In the genomic region with DNA sequence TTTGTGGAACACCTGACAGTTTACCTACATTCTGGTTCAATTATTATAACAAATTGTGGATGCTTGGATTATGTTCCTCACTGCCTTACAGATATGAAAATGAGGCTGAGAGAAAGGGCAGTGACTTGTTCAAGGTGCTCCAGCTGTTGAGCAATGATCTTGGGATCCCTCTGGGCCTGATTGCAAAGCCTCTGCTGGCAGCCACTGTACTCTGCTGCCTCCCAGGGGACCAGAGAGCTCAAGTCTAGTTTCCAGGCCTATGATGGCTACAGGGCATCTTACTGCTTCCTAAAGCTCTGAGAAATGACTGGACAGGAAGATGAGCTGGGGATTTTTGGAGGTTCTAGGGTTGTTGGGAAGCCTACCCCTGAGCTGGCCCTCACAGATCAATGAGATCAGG, we compare ENCODE assay signal across 9 cellular contexts. TPM values are rescaled to one million over a fixed set of nuclear protein-coding genes. Genes with fewer than 3 reads are reported as not detected.
DNase-seq lines count a peak whose midpoint lies in the region; ATAC-seq and TF ChIP-seq lines count a peak whose summit lies in the region.
"Had no signal": no experiment of that assay in that cellular context is flagged by ENCODE, and none has a peak within 500 bp of the region (broad histone marks: within the 10 kb centered on the region; RNA-seq: fewer than 3 reads in every experiment).

No MANE protein-coding gene starts in this region.

- H3K27me3 Mint-ChIP-seq in Calu3 (ENCODE audit: unreplicated experiment) = no peaks in the 10 kb centered on the region
- H3K27me3 Mint-ChIP-seq in natural killer cell treated with Interleukin-12 subunit alpha and Interleukin-12 subunit beta and Interleukin-15 and Interleukin-18, amount 100 ng/mL, for 72 hours = peaks cover 0 to 3% of the 10 kb centered on the region in 2 donors

- BruUV-seq in Calu3 (replicated peaks; lab: Mats Ljungman, UMichigan) = no TSS peak

- CTCF ChIA-PET in Calu3 (lab: Charles Lee) = interaction anchor here (1.4 to 2.1 kb wide), 3 partner anchors 10 to 104 kb away, joined by 8 to 29 read pairs (median 15); a partner anchor contains a TSS

- H3K4me1 ChIP-seq in ovary (ENCODE audit: insufficient read depth) = peaks cover 2% of the 10 kb centered on the region

- H3K9me3 ChIP-seq in ovary = no peaks in the 10 kb centered on the region

- H3K9me3 Mint-ChIP-seq in Calu3 (ENCODE audit: low read depth, unreplicated experiment) = no peaks in the 10 kb centered on the region
- H3K9me3 Mint-ChIP-seq in natural killer cell treated with Interleukin-12 subunit alpha and Interleukin-12 subunit beta and Interleukin-15 and Interleukin-18, amount 100 ng/mL, for 72 hours = peaks cover 3% of the 10 kb centered on the region

- no peak overlapping the region for H3K4me3 Mint-ChIP-seq in Calu3 (ENCODE audit: low read depth, unreplicated experiment)
- H3K4me3 Mint-ChIP-seq in natural killer cell treated with Interleukin-12 subunit alpha and Interleukin-12 subunit beta and Interleukin-15 and Interleukin-18, amount 100 ng/mL, for 72 hours = peak overlapping the region; percentile 85
- H3K4me3 Mint-ChIP-seq: IgD-negative memory B cell had no signal

- ATAC-seq in GM19328 (IDR thresholded peaks at IDR 0.05; ENCODE audit: unreplicated experiment) = peak; percentile 42
- peak; percentile 70 for ATAC-seq in HG03378 (IDR thresholded peaks at IDR 0.05; ENCODE audit: unreplicated experiment)
- peak in 1 of 2 donors; percentile 51 for ATAC-seq in natural killer cell treated with Interleukin-12 subunit alpha and Interleukin-12 subunit beta and Interleukin-15 and Interleukin-18, amount 100 ng/mL, for 72 hours

- TF ChIP-seq CTCF in Calu3 (IDR thresholded peaks at IDR 0.05; ENCODE audit: unreplicated experiment) = peak; percentile 22
- no peak for TF ChIP-seq CTCF in ovary (IDR thresholded peaks at IDR 0.05)

- DNase-seq in Calu3 = peak; percentile 58
- DNase-seq in UCSD-AML1 (lab: John Stamatoyannopoulos, UW; ENCODE audit: unreplicated experiment) = peak; percentile 63
- DNase-seq in natural killer cell treated with Interleukin-12 subunit alpha and Interleukin-12 subunit beta and Interleukin-15 and Interleukin-18, amount 100 ng/mL, for 72 hours (ENCODE audit: low spot score) = no peak
- DNase-seq in NCI-H345 (lab: John Stamatoyannopoulos, UW) = no peak
- DNase-seq in ovary = no peak
- DNase-seq in occipital lobe (lab: John Stamatoyannopoulos, UW) = no peak

- H3K27me3 ChIP-seq in ovary = no peaks in the 10 kb centered on the region

- no peak for TF ChIP-seq EP300 in ovary (IDR thresholded peaks at IDR 0.05)

- intact Hi-C loops in Calu3 (cut with micrococcal nuclease; ENCODE audit: unreplicated experiment) = loop anchor here (1.0 to 10.0 kb wide), 2 partner anchors 105 to 611 kb away; no protein-coding TSS in a partner anchor
- intact Hi-C loops in ovary (cut with DNase I) = loop anchor here in 1 of 4 donors (10.0 kb wide), 1 partner anchor 61 kb away; no protein-coding TSS in a partner anchor

- H3K27ac Mint-ChIP-seq in Calu3 (ENCODE audit: unreplicated experiment) = no peak overlapping the region
- peak overlapping the region; percentile 86 to 90 for H3K27ac Mint-ChIP-seq in natural killer cell treated with Interleukin-12 subunit alpha and Interleukin-12 subunit beta and Interleukin-15 and Interleukin-18, amount 100 ng/mL, for 72 hours
- H3K27ac Mint-ChIP-seq: IgD-negative memory B cell had no signal

- no peak overlapping the region for H3K27ac ChIP-seq in ovary

- no peak for TF ChIP-seq POLR2A in ovary (IDR thresholded peaks at IDR 0.05)

- H3K4me3 ChIP-seq in ovary = no peak overlapping the region

- no peaks in the 10 kb centered on the region for H3K36me3 ChIP-seq in ovary

- peaks cover 13% of the 10 kb centered on the region for H3K36me3 Mint-ChIP-seq in Calu3 (ENCODE audit: insufficient read depth, unreplicated experiment)
- H3K36me3 Mint-ChIP-seq in natural killer cell treated with Interleukin-12 subunit alpha and Interleukin-12 subunit beta and Interleukin-15 and Interleukin-18, amount 100 ng/mL, for 72 hours = no peaks in the 10 kb centered on the region

- H3K4me1 Mint-ChIP-seq in Calu3 (ENCODE audit: low read depth, unreplicated experiment) = peaks cover 33% of the 10 kb centered on the region
- peaks cover 32 to 47% of the 10 kb centered on the region in 2 donors for H3K4me1 Mint-ChIP-seq in natural killer cell treated with Interleukin-12 subunit alpha and Interleukin-12 subunit beta and Interleukin-15 and Interleukin-18, amount 100 ng/mL, for 72 hours (ENCODE audit: low read depth in 2 of 2)

RNA-seq across cellular contexts. Expression of a gene that starts 2.3 kb away (rescaled TPM):
- total RNA-seq in Calu3 (2022) (1.2 and 1.9 TPM in 2 replicates), ovary (under 1 TPM; 0.10 to 0.79 (median 0.33) TPM), occipital lobe (5.5 TPM)
- total RNA-seq in natural killer cell treated with Interleukin-12 subunit alpha and Interleukin-12 subunit beta and Interleukin-15 and Interleukin-18, amount 100 ng/mL, for 72 hours = 1 to 10 TPM in 1 of 2 donors, under 1 TPM in 1; 0.57 to 2.8 TPM
- polyA plus RNA-seq in ovary = 1 to 10 TPM in 1 of 2 donors, under 1 TPM in 1; 0.38 to 1.8 TPM
- polyA plus RNA-seq: IgD-negative memory B cell had no signal

Comparison
In these comparisons a context has a peak if more than half of its experiments do, and no peak if none do; other contexts are left out.
1. DNase-seq: peak in Calu3 (single experiment) and UCSD-AML1 (single experiment); none in natural killer cell treated with Interleukin-12 subunit alpha and Interleukin-12 subunit beta and Interleukin-15 and Interleukin-18, amount 100 ng/mL, for 72 hours (single experiment), NCI-H345 (single experiment), ovary (0 of 5) and occipital lobe (single experiment).